Comparison of ENCODE assay signal across 13 cellular contexts in the genomic region with DNA sequence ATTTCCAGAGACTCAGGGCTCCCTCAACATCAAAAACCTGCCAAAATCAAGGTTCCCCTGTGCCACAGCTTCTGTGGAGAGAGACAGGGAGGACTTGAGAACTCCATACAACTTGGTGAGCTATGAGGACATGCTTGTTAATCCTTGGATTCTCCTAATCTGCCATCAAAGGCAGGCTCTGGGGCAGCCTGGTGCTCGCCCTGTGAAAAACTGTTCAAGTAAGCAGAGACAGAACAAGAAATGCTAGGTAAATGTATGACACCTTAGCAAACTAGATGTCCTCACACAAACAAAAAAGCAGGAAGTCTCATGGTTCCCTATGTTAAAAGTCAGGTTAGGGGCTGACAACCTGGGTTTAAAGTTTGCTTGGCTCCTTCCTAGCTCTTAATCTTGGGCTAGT.
DNase-seq lines count a peak whose midpoint lies in the region; ATAC-seq, FAIRE-seq and TF ChIP-seq lines count a peak whose summit lies in the region.
"Had no signal": no experiment of that assay in that cellular context is flagged by ENCODE, and none has a peak within 500 bp of the region (broad histone marks: within the 10 kb centered on the region; RNA-seq: fewer than 3 reads in every experiment).

No MANE protein-coding gene starts in this region.

- H3K4me3 ChIP-seq in OCI-LY1 (ENCODE audit: low read depth, low read length, poor library complexity, severe bottlenecking) (no peak overlapping the region), HepG2 (replicated peaks in 1 of 3; ENCODE audit: insufficient read depth in 1 of 3, low read depth in 2 of 3, low read length in 3 of 3) (no peak overlapping the region)
- H3K4me3 ChIP-seq: A549, GM23248 had no signal

- no peak for TF ChIP-seq POLR2A in HepG2 (IDR thresholded peaks at IDR 0.05; ENCODE audit: insufficient read depth in 1 of 2, low read depth in 2 of 2, low read length in 2 of 2)

- peak; percentile 53 for ATAC-seq in esophagus mucosa
- ATAC-seq in GM18858 (IDR thresholded peaks at IDR 0.05; ENCODE audit: unreplicated experiment), result no peak
- ATAC-seq in HepG2, result no peak
- ATAC-seq in HG03354 (IDR thresholded peaks at IDR 0.05; ENCODE audit: poor library complexity, severe bottlenecking, unreplicated experiment), result no peak
- ATAC-seq: A549 had no signal

- FAIRE-seq in HepG2 (lab: Jason Lieb, UNC) (no peak), urothelium cell line (lab: Jason Lieb, UNC) (no peak)
- FAIRE-seq: A549 had no signal

- 10% methylated on average over 1 of the region's 1 CpG for WGBS in HepG2 (ENCODE audit: low lambda C conversion rate)

- peak; percentile 60 for DNase-seq in G401 (ENCODE audit: low spot score)
- no peak for DNase-seq in HepG2 (ENCODE audit: low spot score)
- no peak for DNase-seq in urothelium cell line (ENCODE audit: low spot score)
- DNase-seq: Calu3, DMS 273 treated with DMSO at 0.1 percent for 48 hours, GDM1, GM23248, H7 had no signal

- no peaks in the 10 kb centered on the region for H3K9me3 ChIP-seq in OCI-LY1 (ENCODE audit: low read length)
- H3K9me3 ChIP-seq in HepG2 (ENCODE audit: low read length), result no peaks in the 10 kb centered on the region
- H3K9me3 ChIP-seq: A549 had no signal

- CTCF ChIA-PET in HepG2 (lab: Yijun Ruan, JAX; ENCODE audit: low intra/inter-chr PET ratio, low total read pairs), result no interaction called here

- no peak for TF ChIP-seq EP300 in HepG2 (IDR thresholded peaks at IDR 0.05; ENCODE audit: low read depth in 2 of 2, low read length in 2 of 2)
- no peak for TF ChIP-seq EP300 in HepG2 (CRISPR knock-in tag; IDR thresholded peaks at IDR 0.05; ENCODE audit: borderline replicate concordance)

- H3K36me3 ChIP-seq in OCI-LY1 (ENCODE audit: insufficient read depth, low read length) (no peaks in the 10 kb centered on the region), HepG2 (replicated peaks in 1 of 2; ENCODE audit: control insufficient read depth in 1 of 2, insufficient read depth in 2 of 2, low read length in 2 of 2) (no peaks in the 10 kb centered on the region)

- H3K27me3 ChIP-seq in OCI-LY1 (ENCODE audit: insufficient read depth, low read length) (no peaks in the 10 kb centered on the region), HepG2 (ENCODE audit: control insufficient read depth in 1 of 2, insufficient read depth in 2 of 2, low read length in 2 of 2) (no peaks in the 10 kb centered on the region; a peak in 1 of 5 replicates)

- H3K4me2 ChIP-seq in OCI-LY1 (ENCODE audit: low read length), result peak overlapping the region; percentile 13; the same call in 1 of the 2 replicates
- no peak overlapping the region for H3K4me2 ChIP-seq in HepG2 (ENCODE audit: low read depth, low read length)
- H3K4me2 ChIP-seq: A549 had no signal

- no peaks in the 10 kb centered on the region; the same call in 1 of the 2 replicates for H3K79me2 ChIP-seq in OCI-LY1 (ENCODE audit: insufficient read depth, low read length)
- H3K79me2 ChIP-seq in HepG2 (ENCODE audit: insufficient read depth, low read length), result no peaks in the 10 kb centered on the region

- no peaks in the 10 kb centered on the region for H3F3A ChIP-seq in OCI-LY1 (ENCODE audit: insufficient read depth, low read length)

- H3K4me1 ChIP-seq in OCI-LY1 (ENCODE audit: insufficient read depth, low read length, severe bottlenecking) (peaks cover 24% of the 10 kb centered on the region), HepG2 (ENCODE audit: insufficient read depth, low read length) (no peaks in the 10 kb centered on the region)

- no peaks in the 10 kb centered on the region for H4K20me1 ChIP-seq in OCI-LY1 (ENCODE audit: insufficient read depth, low read length)
- no peaks in the 10 kb centered on the region for H4K20me1 ChIP-seq in HepG2 (ENCODE audit: insufficient read depth, low read length)

- in situ Hi-C loops in G401 (cut with HindIII; ENCODE audit: low sequenced_read_pairs) (no loop called here), HepG2 (cut with HindIII; ENCODE audit: extremely low pct_ligation_motif_present, low pct_unique_long_range_greater_than_20kb) (no loop called here)

- no peak for TF ChIP-seq RAD21 in HepG2 (CRISPR knock-in tag; IDR thresholded peaks at IDR 0.05)

- H3K9ac ChIP-seq in OCI-LY1 (ENCODE audit: low read length), result peak overlapping the region; percentile 17; the same call in 1 of the 2 replicates
- H3K9ac ChIP-seq in HepG2 (ENCODE audit: insufficient read depth, low read depth, low read length), result no peak overlapping the region
- H3K9ac ChIP-seq: GM23248 had no signal

- TF ChIP-seq CTCF in OCI-LY1 (IDR thresholded peaks at IDR 0.05; ENCODE audit: low read length) (no peak), HepG2 (CRISPR knock-in tag; IDR thresholded peaks at IDR 0.05) (no peak)

- H3K9me2 ChIP-seq in OCI-LY1 (ENCODE audit: low read depth, low read length), result no peaks in the 10 kb centered on the region

- H2AFZ ChIP-seq in OCI-LY1 (ENCODE audit: low read length) (0 out of 2 replicates have a peak overlapping the region, but pooled peaks have one; percentile 18), HepG2 (ENCODE audit: low read length) (no peak overlapping the region)
- H2AFZ ChIP-seq: GM23248 had no signal

- POLR2A ChIA-PET in HepG2 (lab: Yijun Ruan, JAX), result no interaction called here

- H3K27ac ChIP-seq in OCI-LY1 (ENCODE audit: low read depth, low read length, poor library complexity, severe bottlenecking), result peak overlapping the region; percentile 29
- no peak overlapping the region for H3K27ac ChIP-seq in HepG2 (ENCODE audit: extremely low read length, insufficient read depth, low read length)
- H3K27ac ChIP-seq: A549, GM23248 had no signal

- no TSS peak for BruUV-seq in HepG2 (replicated peaks; lab: Mats Ljungman, UMichigan)

- intact Hi-C loops in HepG2 (cut with micrococcal nuclease; ENCODE audit: unreplicated experiment), result no loop called here

TF ChIP-seq in HepG2, 621 proteins besides CTCF, POLR2A, EP300 and RAD21:
- TF ChIP-seq, protein P1, sequence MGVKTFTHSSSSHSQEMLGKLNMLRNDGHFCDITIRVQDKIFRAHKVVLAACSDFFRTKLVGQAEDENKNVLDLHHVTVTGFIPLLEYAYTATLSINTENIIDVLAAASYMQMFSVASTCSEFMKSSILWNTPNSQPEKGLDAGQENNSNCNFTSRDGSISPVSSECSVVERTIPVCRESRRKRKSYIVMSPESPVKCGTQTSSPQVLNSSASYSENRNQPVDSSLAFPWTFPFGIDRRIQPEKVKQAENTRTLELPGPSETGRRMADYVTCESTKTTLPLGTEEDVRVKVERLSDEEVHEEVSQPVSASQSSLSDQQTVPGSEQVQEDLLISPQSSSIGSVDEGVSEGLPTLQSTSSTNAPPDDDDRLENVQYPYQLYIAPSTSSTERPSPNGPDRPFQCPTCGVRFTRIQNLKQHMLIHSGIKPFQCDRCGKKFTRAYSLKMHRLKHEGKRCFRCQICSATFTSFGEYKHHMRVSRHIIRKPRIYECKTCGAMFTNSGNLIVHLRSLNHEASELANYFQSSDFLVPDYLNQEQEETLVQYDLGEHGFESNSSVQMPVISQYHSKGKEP (CRISPR knock-in tag; IDR thresholded peaks at IDR 0.05), result no peak
